In genomic region chr22:21915624-21916308, GRCh38 we compare ENCODE assay signal across 3 cellular contexts.
TF ChIP-seq lines count a peak whose summit lies in the region.

No MANE protein-coding gene starts in this region.

TF ChIP-seq in SK-N-SH, 30 proteins besides CTCF, POLR2A, EP300 and RAD21:
- TF ChIP-seq IRF3 (IDR thresholded peaks at IDR 0.05; ENCODE audit: low read depth, low read length) (no peak), FOXJ3 (CRISPR knock-in tag; IDR thresholded peaks at IDR 0.05) (no peak), FOXM1 (IDR thresholded peaks at IDR 0.05; ENCODE audit: low read depth) (no peak), RFX5 (IDR thresholded peaks at IDR 0.05; ENCODE audit: low read length) (no peak), MXI1 (IDR thresholded peaks at IDR 0.05; ENCODE audit: low read depth, low read length) (no peak), GATA2 (CRISPR knock-in tag; IDR thresholded peaks at IDR 0.05) (no peak), ZBTB33 (IDR thresholded peaks at IDR 0.05; ENCODE audit: borderline replicate concordance, low read depth) (no peak)

TF ChIP-seq in SK-N-SH treated with all-trans-retinoic acid at 6 μM for 48 hours, 23 proteins besides CTCF, POLR2A, EP300 and RAD21:
- TF ChIP-seq CREB5 (CRISPR knock-in tag; IDR thresholded peaks at IDR 0.05; ENCODE audit: low read depth) = no peak

TF ChIP-seq in HepG2, 621 proteins besides CTCF, POLR2A, EP300 and RAD21:
- TF ChIP-seq MXD4 (CRISPR knock-in tag; IDR thresholded peaks at IDR 0.05) (no peak), TOPORS (CRISPR knock-in tag; IDR thresholded peaks at IDR 0.05) (no peak), TCF12 (IDR thresholded peaks at IDR 0.05) (no peak), TCF12 (CRISPR knock-in tag; IDR thresholded peaks at IDR 0.05) (no peak), ZFP82 (CRISPR knock-in tag; IDR thresholded peaks at IDR 0.05; ENCODE audit: borderline replicate concordance) (no peak), NCOA2 (CRISPR knock-in tag; IDR thresholded peaks at IDR 0.05) (no peak), ZHX2 (IDR thresholded peaks at IDR 0.05; ENCODE audit: low read depth) (no peak), ZHX2 (CRISPR knock-in tag; IDR thresholded peaks at IDR 0.05; ENCODE audit: borderline replicate concordance) (no peak), ZNF652 (CRISPR knock-in tag; IDR thresholded peaks at IDR 0.05; ENCODE audit: borderline replicate concordance, low read depth) (no peak), ZNF281 (CRISPR knock-in tag; IDR thresholded peaks at IDR 0.05; ENCODE audit: borderline replicate concordance) (no peak), ZHX1 (CRISPR knock-in tag; IDR thresholded peaks at IDR 0.05; ENCODE audit: low read depth) (no peak), ATM (IDR thresholded peaks at IDR 0.05; ENCODE audit: borderline replicate concordance) (no peak), PTBP1 (IDR thresholded peaks at IDR 0.05; ENCODE audit: low read depth, low read length, poor library complexity, severe bottlenecking) (no peak), CCAR2 (optimal IDR thresholded peaks at IDR 0.05; ENCODE audit: low read depth, low read length) (no peak), ZFY (CRISPR knock-in tag; IDR thresholded peaks at IDR 0.05) (no peak), U2AF1 (optimal IDR thresholded peaks at IDR 0.05; ENCODE audit: low read depth, low read length) (no peak), ZNF710 (CRISPR knock-in tag; IDR thresholded peaks at IDR 0.05; ENCODE audit: borderline replicate concordance) (no peak), CCDC6 (CRISPR knock-in tag; IDR thresholded peaks at IDR 0.05) (no peak), ZNF780A (CRISPR knock-in tag; IDR thresholded peaks at IDR 0.05) (no peak), NFKB2 (CRISPR knock-in tag; IDR thresholded peaks at IDR 0.05; ENCODE audit: borderline replicate concordance) (no peak)
